20 cellular contexts compared by ENCODE assay signal in genomic region chr22:48238966-48239365, GRCh38.
DNase-seq lines count a peak whose midpoint lies in the region; ATAC-seq and TF ChIP-seq lines count a peak whose summit lies in the region.
"Had no signal": no experiment of that assay in that cellular context is flagged by ENCODE, and none has a peak within 500 bp of the region (broad histone marks: within the 10 kb centered on the region; RNA-seq: fewer than 3 reads in every experiment).

No MANE protein-coding gene starts in this region.

- H3K4me1 ChIP-seq in right atrium auricular region (no peaks in the 10 kb centered on the region), ectodermal cell (ENCODE audit: control insufficient read depth, insufficient read depth, low read length) (peaks cover 29% of the 10 kb centered on the region), PC-9 (replicated peaks; ENCODE audit: insufficient read depth) (no peaks in the 10 kb centered on the region)
- H3K4me1 ChIP-seq: Peyer's patch had no signal

- POLR2A ChIA-PET in PC-9 (lab: Charles Lee; ENCODE audit: unreplicated experiment): no interaction called here

- H3K79me2 ChIP-seq in PC-9 (ENCODE audit: low read depth): no peaks in the 10 kb centered on the region

- no TSS peak for BruUV-seq in PC-9 (replicated peaks; lab: Mats Ljungman, UMichigan)

- 62 to 70% methylated on average over 12 of the region's 12 CpGs for WGBS in ectodermal cell, 2 experiments

- H3K4me3 Mint-ChIP-seq in osteocyte (ENCODE audit: unreplicated experiment): no peak overlapping the region
- H3K4me3 Mint-ChIP-seq: HFFc6 had no signal

- no peak overlapping the region for H3K27ac Mint-ChIP-seq in osteocyte (ENCODE audit: unreplicated experiment)
- H3K27ac Mint-ChIP-seq: HFFc6 had no signal

- no peaks in the 10 kb centered on the region for H3K4me1 Mint-ChIP-seq in osteocyte (ENCODE audit: unreplicated experiment)

- peaks cover under 1% of the 10 kb centered on the region for H3K9me3 Mint-ChIP-seq in osteocyte (ENCODE audit: unreplicated experiment)

- no peak overlapping the region for H3K4me3 ChIP-seq in right atrium auricular region
- H3K4me3 ChIP-seq in ectodermal cell (ENCODE audit: insufficient read depth, low read depth, low read length): no peak overlapping the region
- no peak overlapping the region for H3K4me3 ChIP-seq in PC-9
- H3K4me3 ChIP-seq: GM12878, Peyer's patch had no signal

- H3K27me3 ChIP-seq in right atrium auricular region: no peaks in the 10 kb centered on the region
- H3K27me3 ChIP-seq in ectodermal cell (ENCODE audit: control insufficient read depth, insufficient read depth, low read length, poor library complexity, severe bottlenecking): no peaks in the 10 kb centered on the region
- peaks cover 95% of the 10 kb centered on the region for H3K27me3 ChIP-seq in PC-9 (ENCODE audit: insufficient read depth, low read depth)
- H3K27me3 ChIP-seq: Peyer's patch had no signal

- H3K36me3 Mint-ChIP-seq in osteocyte (ENCODE audit: unreplicated experiment): no peaks in the 10 kb centered on the region

- H3K9me2 ChIP-seq in PC-9 (ENCODE audit: insufficient read depth): no peaks in the 10 kb centered on the region

- TF ChIP-seq CTCF in right atrium auricular region (IDR thresholded peaks at IDR 0.05): no peak
- no peak for TF ChIP-seq CTCF in osteocyte (IDR thresholded peaks at IDR 0.05)
- no peak for TF ChIP-seq CTCF in PC-9 (conservative IDR thresholded peaks at IDR 0.05)

- intact Hi-C loops in Right ventricle myocardium inferior (cut with DNase I): no loop called here
- intact Hi-C loops in PC-9 (cut with micrococcal nuclease; ENCODE audit: unreplicated experiment): no loop called here

- H3K36me3 ChIP-seq in right atrium auricular region: no peaks in the 10 kb centered on the region
- no peaks in the 10 kb centered on the region for H3K36me3 ChIP-seq in ectodermal cell (ENCODE audit: control insufficient read depth, insufficient read depth, low read length)
- H3K36me3 ChIP-seq in PC-9 (ENCODE audit: low read depth): no peaks in the 10 kb centered on the region
- H3K36me3 ChIP-seq: Peyer's patch had no signal

- no peak overlapping the region for H3K4me2 ChIP-seq in PC-9

- H4K20me1 ChIP-seq in PC-9 (ENCODE audit: insufficient read depth): 0 out of 2 replicates have a peak, but pooled peaks cover 5% of the 10 kb centered on the region

- DNase-seq in right atrium auricular region (ENCODE audit: low spot score): peak; percentile 44
- no peak for DNase-seq in Right ventricle myocardium inferior (ENCODE audit: missing footprints)
- peak; percentile 76 for DNase-seq in osteocyte (ENCODE audit: extremely low spot score, unreplicated experiment)
- DNase-seq in NCI-H1930 (lab: John Stamatoyannopoulos, UW): no peak
- DNase-seq in PC-9: no peak
- no peak for DNase-seq in GDM1 (lab: John Stamatoyannopoulos, UW)
- DNase-seq: COR-L47, GOT3, HFFc6, Karpas-422, NCI-H1417, NCI-H2029, NCI-H2171 treated with DMSO at 0.1 percent for 48 hours, NCI-H774, Peyer's patch, SHP77 had no signal

- CTCF ChIA-PET in PC-9 (lab: Charles Lee): no interaction called here

- ATAC-seq in Right ventricle myocardium inferior (no peak), GM21390 (IDR thresholded peaks at IDR 0.05; ENCODE audit: unreplicated experiment) (no peak)
- ATAC-seq: GM12878 had no signal

- H3K27me3 Mint-ChIP-seq in osteocyte (ENCODE audit: unreplicated experiment): peaks cover 15% of the 10 kb centered on the region

- peaks cover 1% of the 10 kb centered on the region in 2 donors for H3K9me3 ChIP-seq in right atrium auricular region
- peaks cover under 1% of the 10 kb centered on the region for H3K9me3 ChIP-seq in ectodermal cell (ENCODE audit: control insufficient read depth, low read length)
- no peaks in the 10 kb centered on the region for H3K9me3 ChIP-seq in PC-9 (ENCODE audit: insufficient read depth, low read depth)

- H3K27ac ChIP-seq in right atrium auricular region: no peak overlapping the region
- H3K27ac ChIP-seq in ectodermal cell (ENCODE audit: insufficient read depth, low read depth, low read length, poor library complexity, severe bottlenecking): peak overlapping the region; percentile 96
- no peak overlapping the region for H3K27ac ChIP-seq in PC-9
- H3K27ac ChIP-seq: C4-2B, Peyer's patch had no signal

- H3F3A ChIP-seq in PC-9 (ENCODE audit: insufficient read depth, low read depth): no peaks in the 10 kb centered on the region

- H2AFZ ChIP-seq in PC-9: no peak overlapping the region

Comparison
In these comparisons a context has a peak if more than half of its experiments do, and no peak if none do; other contexts are left out.
1. DNase-seq: peak in right atrium auricular region (single experiment) and osteocyte (single experiment); none in Right ventricle myocardium inferior (single experiment), NCI-H1930 (0 of 2), PC-9 (0 of 2) and GDM1 (single experiment).